Comparison of ENCODE assay signal across 8 cellular contexts in the genomic region with DNA sequence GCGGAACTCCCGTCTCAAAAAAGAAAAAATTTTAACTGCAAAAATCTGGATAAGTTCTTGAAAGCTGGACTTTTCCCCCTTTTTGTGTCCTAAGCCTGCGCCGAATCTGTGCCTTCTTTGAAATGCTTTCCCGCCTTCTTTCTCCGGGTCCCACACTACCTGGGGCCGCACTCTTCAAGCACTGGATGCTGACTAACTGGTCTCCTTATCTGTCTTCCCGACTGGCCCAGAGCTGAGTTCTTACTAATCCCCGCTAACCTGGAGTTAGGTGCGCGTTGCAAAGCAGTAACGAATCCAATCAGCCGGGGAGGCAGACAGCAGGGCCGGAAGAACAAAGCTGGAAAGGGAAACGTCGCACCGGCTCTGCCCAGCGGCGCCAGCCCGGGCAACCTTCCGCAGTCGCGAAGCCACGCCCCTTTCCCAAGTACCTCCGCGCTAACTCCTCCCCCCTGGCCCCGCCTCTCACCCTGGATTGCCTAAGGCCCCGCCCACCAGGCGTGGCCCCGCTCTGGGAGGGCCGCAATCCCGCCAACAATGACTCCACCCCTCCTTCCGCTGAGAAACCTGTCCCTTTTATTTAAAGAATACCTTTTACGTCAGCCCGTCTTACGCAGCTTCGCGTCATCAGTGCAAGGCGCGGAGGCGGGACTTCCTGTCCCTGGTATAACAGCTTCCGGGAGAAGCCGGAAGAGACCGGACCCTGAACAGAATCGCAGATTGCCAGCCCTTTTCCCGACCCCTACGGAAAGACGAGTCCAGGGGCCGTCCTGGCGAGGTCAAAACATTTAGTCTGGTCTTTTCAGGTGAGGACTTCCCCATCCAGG. TPM values are rescaled to one million over a fixed set of nuclear protein-coding genes. Genes with fewer than 3 reads are reported as not detected.
DNase-seq lines count a peak whose midpoint lies in the region; ATAC-seq and TF ChIP-seq lines count a peak whose summit lies in the region.

A gene (plus strand): TSS at position 666 of the 824 bp plus-strand sequence. CDS start 737 bp downstream, outside the sequence.

- H3K36me3 Mint-ChIP-seq in activated CD4-positive, alpha-beta T cell treated with anti-CD3 and anti-CD28 coated beads, Interleukin-2, amount 10 ng/mL, durations not matched to agents 24 days and 14 days (ENCODE audit: low read depth), result peaks cover 28% of the 10 kb centered on the region

- H3K4me3 ChIP-seq in BJ (ENCODE audit: low read depth, low read length) (peak within 1 kb of the TSS; percentile 99), colonic mucosa (peak within 1 kb of the TSS; percentile 67)

- H3K27ac ChIP-seq in colonic mucosa (peak within 1 kb of the TSS; percentile 80), layer of hippocampus (ENCODE audit: low read depth, low read length) (peak within 1 kb of the TSS; percentile 99)

- CTCF ChIA-PET in BJ (lab: Yijun Ruan, JAX), result interaction anchor here (0.7 to 2.0 kb wide), 8 partner anchors 11 to 145 kb away, joined by 3 to 9 read pairs (median 4); no protein-coding TSS in a partner anchor

- POLR2A ChIA-PET in BJ (lab: Charles Lee), result interaction anchor here (0.6 to 1.0 kb wide), 6 partner anchors 16 to 298 kb away, joined by 3 to 13 read pairs (median 4); a partner anchor contains a TSS

- H3K9ac ChIP-seq in colonic mucosa (ENCODE audit: low read depth in 2 of 2, low read length in 2 of 2), result peak within 1 kb of the TSS; percentile 98 to 99

- H3K36me3 ChIP-seq in BJ (ENCODE audit: control insufficient read depth, insufficient read depth, low read length) (peaks cover 14% of the 10 kb centered on the region), colonic mucosa (no peaks in the 10 kb centered on the region)

- H3K9me3 Mint-ChIP-seq in activated CD4-positive, alpha-beta T cell treated with anti-CD3 and anti-CD28 coated beads, Interleukin-2, amount 10 ng/mL, durations not matched to agents 24 days and 14 days, result no peaks in the 10 kb centered on the region

- TF ChIP-seq CTCF in BJ (IDR thresholded peaks at IDR 0.05; ENCODE audit: insufficient read depth, low read depth, low read length) (no peak), colonic mucosa (IDR thresholded peaks at IDR 0.05) (no peak)

- H3K27me3 Mint-ChIP-seq in activated CD4-positive, alpha-beta T cell treated with anti-CD3 and anti-CD28 coated beads, Interleukin-2, amount 10 ng/mL, durations not matched to agents 24 days and 14 days, result no peaks in the 10 kb centered on the region

- ATAC-seq in GM19324 (IDR thresholded peaks at IDR 0.05; ENCODE audit: low FRiP score, unreplicated experiment), result peak; percentile 93
- ATAC-seq in HG03469 (IDR thresholded peaks at IDR 0.05; ENCODE audit: unreplicated experiment), result peak; percentile 73

- H3K9me3 ChIP-seq in colonic mucosa, result no peaks in the 10 kb centered on the region

- peak within 1 kb of the TSS; percentile 99 for H3K27ac Mint-ChIP-seq in activated CD4-positive, alpha-beta T cell treated with anti-CD3 and anti-CD28 coated beads, Interleukin-2, amount 10 ng/mL, durations not matched to agents 24 days and 14 days

- peaks cover 6% of the 10 kb centered on the region for H3K4me1 ChIP-seq in colonic mucosa

- intact Hi-C loops in activated CD4-positive, alpha-beta T cell treated with anti-CD3 and anti-CD28 coated beads, Interleukin-2, amount 10 ng/mL, durations not matched to agents 24 days and 14 days (cut with micrococcal nuclease), result loop anchor here (1.0 to 5.0 kb wide), 5 partner anchors 12 to 316 kb away; a partner anchor contains a TSS
- intact Hi-C loops in colonic mucosa (cut with DNase I), result no loop called here

- DNase-seq in BJ (ENCODE audit: low read depth), result peak; percentile 99
- peak; percentile 99 for DNase-seq in NCI-H526 treated with DMSO at 0.1 percent for 48 hours (lab: John Stamatoyannopoulos, UW)
- peak; percentile 100 for DNase-seq in activated CD4-positive, alpha-beta T cell treated with anti-CD3 and anti-CD28 coated beads, Interleukin-2, amount 10 ng/mL, durations not matched to agents 24 days and 14 days
- DNase-seq in colonic mucosa, result peak; percentile 99
- DNase-seq in stimulated activated CD4-positive, alpha-beta T cell treated with anti-CD3 and anti-CD28 coated beads, Interleukin-1b, Interleukin-23, amount 100 ng/mL, for 4 hours (ENCODE audit: low read depth in 2 of 2), result peak; percentile 99 to 100

- H3K4me3 Mint-ChIP-seq in activated CD4-positive, alpha-beta T cell treated with anti-CD3 and anti-CD28 coated beads, Interleukin-2, amount 10 ng/mL, durations not matched to agents 24 days and 14 days, result peak within 1 kb of the TSS; percentile 100

- H3K27me3 ChIP-seq in BJ (ENCODE audit: control insufficient read depth, insufficient read depth, low read length) (no peaks in the 10 kb centered on the region), colonic mucosa (no peaks in the 10 kb centered on the region), layer of hippocampus (ENCODE audit: control insufficient read depth, insufficient read depth, low read length) (no peaks in the 10 kb centered on the region)

- H3K4me1 Mint-ChIP-seq in activated CD4-positive, alpha-beta T cell treated with anti-CD3 and anti-CD28 coated beads, Interleukin-2, amount 10 ng/mL, durations not matched to agents 24 days and 14 days, result peaks cover 33% of the 10 kb centered on the region

RNA-seq across cellular contexts. Expression of the gene that starts here (rescaled TPM):
- polyA plus RNA-seq in BJ (2011; rRNA removed), result 43.8 and 64.0 TPM in 2 replicates
- polyA minus RNA-seq in BJ (2011; rRNA and poly(A)+ RNA removed), result 23.4 and 24.8 TPM in 2 replicates
- 16.1 and 19.0 TPM in 2 replicates for total RNA-seq in activated CD4-positive, alpha-beta T cell treated with anti-CD3 and anti-CD28 coated beads, Interleukin-2, amount 10 ng/mL, durations not matched to agents 24 days and 14 days
- 10 to 100 TPM; 37.0 to 44.5 TPM for total RNA-seq in colonic mucosa

Comparison
In these comparisons a context has a peak if more than half of its experiments do, and no peak if none do; other contexts are left out.
1. Peak in every context shown above with its lines: DNase-seq, ATAC-seq, H3K4me3 ChIP-seq and H3K27ac ChIP-seq.